In genomic region chr9:38423273-38423938, GRCh38 we compare ENCODE assay signal across 8 cellular contexts. TPM values are rescaled to one million over a fixed set of nuclear protein-coding genes. Genes with fewer than 3 reads are reported as not detected.
DNase-seq lines count a peak whose midpoint lies in the region; ATAC-seq and TF ChIP-seq lines count a peak whose summit lies in the region.
"Had no signal": no experiment of that assay in that cellular context is flagged by ENCODE, and none has a peak within 500 bp of the region (broad histone marks: within the 10 kb centered on the region; RNA-seq: fewer than 3 reads in every experiment).

No MANE protein-coding gene starts in this region.

- H3K4me2 ChIP-seq in IMR-90 (ENCODE audit: low read depth, low read length) = no peak overlapping the region

- POLR2A ChIA-PET in Caco-2 (lab: Charles Lee) (no interaction called here), IMR-90 (lab: Charles Lee; ENCODE audit: unreplicated experiment) (no interaction called here)

- H2BK5ac ChIP-seq in IMR-90 (ENCODE audit: low read depth, low read length, poor library complexity, severe bottlenecking) = no peak overlapping the region

- H4K91ac ChIP-seq in IMR-90 (ENCODE audit: insufficient read depth, low read depth, low read length) = no peak overlapping the region

- WGBS in IMR-90 (ENCODE audit: extremely low coverage in 2 of 2, insufficient read length in 1 of 2), 2 experiments = 50% methylated on average over 3 of the region's 12 CpGs; no CpG with 5 or more reads in 1 of the 2 experiments
- 49% methylated on average over 12 of the region's 12 CpGs for WGBS in esophagus muscularis mucosa
- WGBS in psoas muscle, 3 donors = 56 to 66% (median 58%) methylated on average over 12 of the region's 12 CpGs

- no peak overlapping the region for H3K27ac ChIP-seq in IMR-90 (ENCODE audit: insufficient read depth, low read length)
- H3K27ac ChIP-seq in esophagus muscularis mucosa (replicated peaks in 1 of 4) = no peak overlapping the region
- H3K27ac ChIP-seq in psoas muscle = no peak overlapping the region
- H3K27ac ChIP-seq in gastrocnemius medialis = no peak overlapping the region

- BruUV-seq in Caco-2 (replicated peaks; lab: Mats Ljungman, UMichigan) (no TSS peak), IMR-90 (replicated peaks; lab: Mats Ljungman, UMichigan) (no TSS peak)

- TF ChIP-seq RAD21 in IMR-90 (IDR thresholded peaks at IDR 0.05; ENCODE audit: low read length) = no peak

- no peak overlapping the region for H3K4ac ChIP-seq in IMR-90 (ENCODE audit: low read depth, low read length)

- TF ChIP-seq POLR2A in IMR-90 (IDR thresholded peaks at IDR 0.05; ENCODE audit: low read depth, low read length) (no peak), esophagus muscularis mucosa (IDR thresholded peaks at IDR 0.05; ENCODE audit: low read depth) (no peak), gastrocnemius medialis (IDR thresholded peaks at IDR 0.05) (no peak)

- no peak overlapping the region for H2AK5ac ChIP-seq in IMR-90 (ENCODE audit: low read depth, low read length)

- no peak overlapping the region for H2BK120ac ChIP-seq in IMR-90 (ENCODE audit: low read depth, low read length)

- no peaks in the 10 kb centered on the region for H3K9me3 Mint-ChIP-seq in Caco-2 (ENCODE audit: unreplicated experiment)

- no peak overlapping the region for H4K5ac ChIP-seq in IMR-90 (ENCODE audit: low read depth, low read length)

- H4K8ac ChIP-seq in IMR-90 (ENCODE audit: low read depth in 2 of 2, low read length in 2 of 2) = no peak overlapping the region

- intact Hi-C loops in Caco-2 (cut with micrococcal nuclease; ENCODE audit: unreplicated experiment) = no loop called here
- intact Hi-C loops in IMR-90 (cut with micrococcal nuclease) = no loop called here
- intact Hi-C loops in esophagus muscularis mucosa (cut with DNase I) = no loop called here
- intact Hi-C loops in psoas muscle (cut with DNase I) = no loop called here
- intact Hi-C loops in gastrocnemius medialis (cut with DNase I; ENCODE audit: low total_unique reads) = no loop called here

- TF ChIP-seq EP300 in esophagus muscularis mucosa (IDR thresholded peaks at IDR 0.05) = no peak

- DNase-seq in Caco-2 (no peak), IMR-90 (no peak), esophagus muscularis mucosa (ENCODE audit: extremely low spot score) (no peak), psoas muscle (no peak), inferior parietal cortex (ENCODE audit: extremely low spot score) (no peak), gastrocnemius medialis (no peak)
- DNase-seq: activated naive CD4-positive, alpha-beta T cell had no signal

- H2BK20ac ChIP-seq in IMR-90 (ENCODE audit: low read depth, low read length) = no peak overlapping the region

- H4K20me1 ChIP-seq in IMR-90 (ENCODE audit: insufficient read depth, low read length) = no peaks in the 10 kb centered on the region

- no peak overlapping the region for H2AK9ac ChIP-seq in IMR-90 (replicated peaks; ENCODE audit: low read depth, low read length, poor library complexity)

- no peak for ATAC-seq in IMR-90 (ENCODE audit: low read depth)
- ATAC-seq in psoas muscle = no peak
- no peak for ATAC-seq in GM21390 (IDR thresholded peaks at IDR 0.05; ENCODE audit: unreplicated experiment)
- no peak for ATAC-seq in gastrocnemius medialis

- in situ Hi-C loops in IMR-90 (cut with MboI; ENCODE audit: low sequenced_read_pairs) = no loop called here
- in situ Hi-C loops in gastrocnemius medialis (cut with MboI; ENCODE audit: low sequenced_read_pairs in 4 of 4) = loop anchor here in 1 of 4 donors (25.0 kb wide), 1 partner anchor 661 kb away; the partner anchor contains the start of gene TRMT10B

- H3K27me3 ChIP-seq in Caco-2 (replicated peaks; ENCODE audit: control insufficient read depth, insufficient read depth, low read length) (no peaks in the 10 kb centered on the region), IMR-90 (ENCODE audit: control insufficient read depth, insufficient read depth, low read length) (peaks cover 86% of the 10 kb centered on the region), esophagus muscularis mucosa (peaks cover 0 to 52% (median 0%) of the 10 kb centered on the region in 4 donors), psoas muscle (ENCODE audit: insufficient read depth in 3 of 3, low read length in 2 of 3) (peaks cover 7 to 50% (median 8%) of the 10 kb centered on the region in 3 donors), gastrocnemius medialis (peaks cover 13 to 33% (median 31%) of the 10 kb centered on the region in 3 donors)

- TF ChIP-seq CTCF in Caco-2 (IDR thresholded peaks at IDR 0.05; ENCODE audit: insufficient read depth in 1 of 2, low read depth in 1 of 2, low read length in 1 of 2, severe bottlenecking in 1 of 2, unreplicated experiment in 1 of 2) = no peak
- no peak for TF ChIP-seq CTCF in IMR-90 (conservative IDR thresholded peaks at IDR 0.05; ENCODE audit: low read depth, low read length)
- no peak for TF ChIP-seq CTCF in esophagus muscularis mucosa (IDR thresholded peaks at IDR 0.05)
- TF ChIP-seq CTCF in psoas muscle (IDR thresholded peaks at IDR 0.05) = no peak
- no peak for TF ChIP-seq CTCF in gastrocnemius medialis (IDR thresholded peaks at IDR 0.05 in 4 of 5, conservative IDR thresholded peaks at IDR 0.05 in 1 of 5)

- no peaks in the 10 kb centered on the region for H3K4me1 Mint-ChIP-seq in Caco-2 (ENCODE audit: low read depth, unreplicated experiment)

- no peak overlapping the region for H3K56ac ChIP-seq in IMR-90 (ENCODE audit: extremely low read depth, insufficient read depth, low read length)

- CTCF ChIA-PET in Caco-2 (lab: Charles Lee) = no interaction called here
- CTCF ChIA-PET in IMR-90 (lab: Yijun Ruan, JAX) = no interaction called here

- no peaks in the 10 kb centered on the region for H3K36me3 ChIP-seq in Caco-2 (ENCODE audit: control insufficient read depth, insufficient read depth, low read length)
- H3K36me3 ChIP-seq in IMR-90 (ENCODE audit: control insufficient read depth, insufficient read depth, low read length) = no peaks in the 10 kb centered on the region
- no peaks in the 10 kb centered on the region for H3K36me3 ChIP-seq in esophagus muscularis mucosa
- no peaks in the 10 kb centered on the region for H3K36me3 ChIP-seq in psoas muscle (ENCODE audit: insufficient read depth in 1 of 2, low read depth in 1 of 2)
- H3K36me3 ChIP-seq in gastrocnemius medialis = no peaks in the 10 kb centered on the region

- H3K9me3 ChIP-seq in Caco-2 (no peaks in the 10 kb centered on the region), IMR-90 (ENCODE audit: control insufficient read depth, insufficient read depth, low read length) (no peaks in the 10 kb centered on the region), esophagus muscularis mucosa (no peaks in the 10 kb centered on the region), psoas muscle (no peaks in the 10 kb centered on the region), gastrocnemius medialis (no peaks in the 10 kb centered on the region)

- no peak overlapping the region for H3K23ac ChIP-seq in IMR-90 (ENCODE audit: low read depth, low read length)

- H3K4me3 ChIP-seq in Caco-2 (ENCODE audit: low read depth, low read length) (0 out of 2 replicates have a peak overlapping the region, but pooled peaks have one; percentile 6), IMR-90 (ENCODE audit: insufficient read depth, low read depth, low read length) (peak overlapping the region; percentile 49; the same call in 1 of the 2 replicates), esophagus muscularis mucosa (peak overlapping the region; percentile 49 to 61 (median 54)), psoas muscle (peak overlapping the region; percentile 58), gastrocnemius medialis (no peak overlapping the region)

- H3K27ac Mint-ChIP-seq in Caco-2 (ENCODE audit: unreplicated experiment) = no peak overlapping the region

- no peaks in the 10 kb centered on the region for H3K79me1 ChIP-seq in IMR-90 (ENCODE audit: low read depth in 1 of 2, low read length in 2 of 2)

- no peaks in the 10 kb centered on the region for H3K9me1 ChIP-seq in IMR-90 (ENCODE audit: insufficient read depth, low read length)

- no peak overlapping the region for H3K14ac ChIP-seq in IMR-90 (replicated peaks; ENCODE audit: low read depth, low read length)

- H3K9ac ChIP-seq in IMR-90 (ENCODE audit: low read depth, low read length) = no peak overlapping the region

- no peak overlapping the region for H3K4me3 Mint-ChIP-seq in Caco-2 (ENCODE audit: unreplicated experiment)

- peaks cover 6% of the 10 kb centered on the region for H3K27me3 Mint-ChIP-seq in Caco-2 (ENCODE audit: insufficient read depth, unreplicated experiment)

- dilution Hi-C loops in IMR-90 (cut with HindIII; ENCODE audit: low sequenced_read_pairs, unreplicated experiment) = no loop called here

- no peak overlapping the region for H3K18ac ChIP-seq in IMR-90 (ENCODE audit: low read depth, low read length)

- H2AFZ ChIP-seq in IMR-90 (replicated peaks; ENCODE audit: low read length, poor library complexity) = no peak overlapping the region

- no peak overlapping the region for H2BK15ac ChIP-seq in IMR-90 (ENCODE audit: low read depth, low read length)

- H3K4me1 ChIP-seq in Caco-2 (no peaks in the 10 kb centered on the region), IMR-90 (ENCODE audit: control insufficient read depth, insufficient read depth, low read length) (peaks cover 2% of the 10 kb centered on the region; the same call in 1 of the 2 replicates), esophagus muscularis mucosa (peaks cover 0 to 20% (median 14%) of the 10 kb centered on the region in 4 donors), psoas muscle (peaks cover 4% of the 10 kb centered on the region), gastrocnemius medialis (no peaks in the 10 kb centered on the region)

- no peaks in the 10 kb centered on the region for H3K36me3 Mint-ChIP-seq in Caco-2 (ENCODE audit: insufficient read depth, unreplicated experiment)

TF ChIP-seq in IMR-90, 13 proteins besides CTCF, POLR2A, EP300 and RAD21 (continues in another document):
- TF ChIP-seq BHLHE40 (IDR thresholded peaks at IDR 0.05; ENCODE audit: low read depth, low read length) (no peak), MAZ (IDR thresholded peaks at IDR 0.05; ENCODE audit: borderline replicate concordance, low read depth, low read length) (no peak)

RNA-seq across cellular contexts. Expression of gene IGFBPL1, which starts 0.8 kb away (rescaled TPM):
- 1.3 and 1.6 TPM in 2 replicates for total RNA-seq in Caco-2 (2022)
- under 0.01 TPM in 1 of 2 replicates, not detected in the other for total RNA-seq in IMR-90 (2012; rRNA removed)
- not detected in 2 replicates for polyA plus RNA-seq in IMR-90 (2012; rRNA removed)
- polyA plus RNA-seq in IMR-90 (2012; cell fraction: cytosol; rRNA removed) = not detected in 2 replicates
- not detected in 2 replicates for polyA plus RNA-seq in IMR-90 (2012; cell fraction: nucleus; rRNA removed; ENCODE audit: low replicate concordance)
- 1 to 10 TPM in 2 of 4 donors, under 1 TPM in 2; 0.78 to 3.7 (median 1.5) TPM for total RNA-seq in esophagus muscularis mucosa
- total RNA-seq in psoas muscle = under 1 TPM in 2 of 4 donors, not detected in 2; 0.42 to 0.51 TPM
- polyA plus RNA-seq in psoas muscle = under 1 TPM in 1 of 3 donors, not detected in 2; 0.10 TPM
- total RNA-seq in gastrocnemius medialis = not detected

RNA-seq across cellular contexts. Expression of gene ALDH1B1, which starts 30.9 kb away (rescaled TPM):
- 35.7 and 38.3 TPM in 2 replicates for total RNA-seq in Caco-2 (2022)
- total RNA-seq in IMR-90 (2012; rRNA removed) = 37.2 and 37.6 TPM in 2 replicates
- polyA plus RNA-seq in IMR-90 (2012; rRNA removed) = 27.2 and 29.6 TPM in 2 replicates
- polyA plus RNA-seq in IMR-90 (2012; cell fraction: cytosol; rRNA removed) = 17.3 and 24.3 TPM in 2 replicates
- 8.2 and 8.4 TPM in 2 replicates for polyA plus RNA-seq in IMR-90 (2012; cell fraction: nucleus; rRNA removed; ENCODE audit: low replicate concordance)
- 100 to 1,000 TPM; 253 to 364 (median 272) TPM for total RNA-seq in esophagus muscularis mucosa
- total RNA-seq in psoas muscle = 100 to 1,000 TPM in 3 of 4 donors, 10 to 100 TPM in 1; 24.9 to 120 (median 107) TPM
- polyA plus RNA-seq in psoas muscle = 10 to 100 TPM; 34.3 to 46.9 (median 45.3) TPM
- total RNA-seq in gastrocnemius medialis = 10 to 100 TPM; 21.0 to 50.9 (median 36.0) TPM

Comparison
In these comparisons a context has a peak if more than half of its experiments do, and no peak if none do; other contexts are left out.
1. H3K4me3 ChIP-seq: peak in Caco-2 (single experiment), IMR-90 (single experiment), esophagus muscularis mucosa (4 of 4) and psoas muscle (single experiment); none in gastrocnemius medialis (0 of 4).